In genomic region chr12:4891866-4892265, GRCh38 we compare ENCODE assay signal across 28 cellular contexts. TPM values are rescaled to one million over a fixed set of nuclear protein-coding genes. Genes with fewer than 3 reads are reported as not detected.
DNase-seq lines count a peak whose midpoint lies in the region; ATAC-seq, FAIRE-seq and TF ChIP-seq lines count a peak whose summit lies in the region.
"Had no signal": no experiment of that assay in that cellular context is flagged by ENCODE, and none has a peak within 500 bp of the region (broad histone marks: within the 10 kb centered on the region; RNA-seq: fewer than 3 reads in every experiment).

No MANE protein-coding gene starts in this region.

- ATAC-seq in left colon, result peak; percentile 93
- no peak for ATAC-seq in HG03565 (IDR thresholded peaks at IDR 0.05; ENCODE audit: unreplicated experiment)
- ATAC-seq: GM12878 had no signal

- H3K36me3 ChIP-seq in HEK293 (ENCODE audit: control insufficient read depth in 2 of 2, insufficient read depth in 1 of 2, low read length in 2 of 2), result no peaks in the 10 kb centered on the region
- H3K36me3 ChIP-seq: BE2C, BLaER1 had no signal

- POLR2A ChIA-PET in HEK293 (lab: Yijun Ruan, JAX), result no interaction called here

- H3K27me3 Mint-ChIP-seq in activated naive CD4-positive, alpha-beta T cell treated with anti-CD3 and anti-CD28 coated beads for 36 hours (ENCODE audit: low read depth), result peaks cover 31% of the 10 kb centered on the region

- CTCF ChIA-PET in HEK293 (lab: Yijun Ruan, JAX), result interaction anchor here (1.2 kb wide), 1 partner anchor 36 kb away, joined by 3 read pairs; no protein-coding TSS in a partner anchor
- CTCF ChIA-PET in activated naive CD4-positive, alpha-beta T cell treated with anti-CD3 and anti-CD28 coated beads for 36 hours (lab: Charles Lee), result no interaction called here

- no peaks in the 10 kb centered on the region for H3K4me1 Mint-ChIP-seq in activated naive CD4-positive, alpha-beta T cell treated with anti-CD3 and anti-CD28 coated beads for 36 hours (ENCODE audit: low read depth)
- H3K4me1 Mint-ChIP-seq: CD14-positive monocyte; CD4-positive, alpha-beta memory T cell; CD4-positive, CD25-positive, alpha-beta regulatory T cell; CD8-positive, alpha-beta memory T cell had no signal

- no peaks in the 10 kb centered on the region for H3K9me3 Mint-ChIP-seq in activated naive CD4-positive, alpha-beta T cell treated with anti-CD3 and anti-CD28 coated beads for 36 hours
- H3K9me3 Mint-ChIP-seq: CD14-positive monocyte; CD4-positive, alpha-beta memory T cell; CD8-positive, alpha-beta memory T cell had no signal

- H3K4me3 ChIP-seq in HEK293 (ENCODE audit: low read depth, low read length), result no peak overlapping the region
- H3K4me3 ChIP-seq: BLaER1, GM12878 had no signal

- H3K4me3 Mint-ChIP-seq in activated naive CD4-positive, alpha-beta T cell treated with anti-CD3 and anti-CD28 coated beads for 36 hours, result no peak overlapping the region
- H3K4me3 Mint-ChIP-seq: CD14-positive monocyte; CD4-positive, alpha-beta memory T cell; CD4-positive, CD25-positive, alpha-beta regulatory T cell; CD8-positive, alpha-beta memory T cell had no signal

- no peaks in the 10 kb centered on the region for H3K36me3 Mint-ChIP-seq in activated naive CD4-positive, alpha-beta T cell treated with anti-CD3 and anti-CD28 coated beads for 36 hours (ENCODE audit: low read depth)
- H3K36me3 Mint-ChIP-seq: CD14-positive monocyte; CD4-positive, alpha-beta memory T cell; CD4-positive, CD25-positive, alpha-beta regulatory T cell; CD8-positive, alpha-beta memory T cell had no signal

- no peak overlapping the region for H3K27ac ChIP-seq in HEK293 (ENCODE audit: extremely low read depth, low read depth, low read length)
- H3K27ac ChIP-seq: BLaER1 had no signal

- H3K9me3 ChIP-seq in HEK293 (ENCODE audit: control insufficient read depth, insufficient read depth, low read depth, low read length), result no peaks in the 10 kb centered on the region
- H3K9me3 ChIP-seq: BE2C, BLaER1 had no signal

- DNase-seq in left colon (no peak), urothelium cell line (ENCODE audit: low spot score) (no peak)
- no peak for DNase-seq in activated naive CD4-positive, alpha-beta T cell treated with anti-CD3 and anti-CD28 coated beads for 36 hours
- DNase-seq: 8988T; ACHN; BE2C; C1 segment of cervical spinal cord; CD4-positive, alpha-beta memory T cell; CD4-positive, CD25-positive, alpha-beta regulatory T cell; CD8-positive, alpha-beta memory T cell; COR-L47; DMS 273 treated with DMSO at 0.1 percent for 48 hours; DMS153; DMS53; DMS79; DND-41; EL; GDM1 had no signal

- peak; percentile 94 for FAIRE-seq in urothelium cell line (lab: Jason Lieb, UNC)
- FAIRE-seq: A204.1, GM12878, GM12892, GM18507 had no signal

- H3K27ac Mint-ChIP-seq in activated naive CD4-positive, alpha-beta T cell treated with anti-CD3 and anti-CD28 coated beads for 36 hours, result no peak overlapping the region
- H3K27ac Mint-ChIP-seq: CD14-positive monocyte; CD4-positive, alpha-beta memory T cell; CD4-positive, CD25-positive, alpha-beta regulatory T cell; CD8-positive, alpha-beta memory T cell had no signal

- intact Hi-C loops in left colon (cut with DNase I, micrococcal nuclease), result no loop called here
- intact Hi-C loops in activated naive CD4-positive, alpha-beta T cell treated with anti-CD3 and anti-CD28 coated beads for 36 hours (cut with micrococcal nuclease), result no loop called here

- H3K4me1 ChIP-seq in HEK293 (ENCODE audit: control insufficient read depth, insufficient read depth, low read length), result no peaks in the 10 kb centered on the region
- H3K4me1 ChIP-seq: BE2C, BLaER1 had no signal

- TF ChIP-seq CTCF in HEK293 (tag by site-specific recombination; IDR thresholded peaks at IDR 0.05), result no peak

TF ChIP-seq in HEK293, 187 proteins besides CTCF, POLR2A, EP300 and RAD21:
- peak; percentile 28; the same call in 1 of the 2 replicates for TF ChIP-seq GLIS1 (tag by site-specific recombination; IDR thresholded peaks at IDR 0.05)
- TF ChIP-seq ZNF837 (tag by site-specific recombination; IDR thresholded peaks at IDR 0.05), result no peak
- no peak for TF ChIP-seq ZNF747 (tag by site-specific recombination; IDR thresholded peaks at IDR 0.05)
- no peak for TF ChIP-seq ZNF202 (tag by site-specific recombination; IDR thresholded peaks at IDR 0.05; ENCODE audit: borderline replicate concordance)

RNA-seq across cellular contexts. Expression of gene KCNA1, which starts 17.8 kb away (rescaled TPM):
- under 1 TPM in 1 of 2 donors, not detected in 1; 0.25 TPM for total RNA-seq in left colon
- under 1 TPM in 1 of 2 experiments, not detected in 1; 0.05 TPM for total RNA-seq in activated naive CD4-positive, alpha-beta T cell treated with anti-CD3 and anti-CD28 coated beads for 36 hours
- total RNA-seq: A673; CD4-positive, alpha-beta memory T cell; CD4-positive, CD25-positive, alpha-beta regulatory T cell; CD8-positive, alpha-beta memory T cell; G401 had no signal
